Comparison of ENCODE assay signal across 1 cellular context in genomic region chr6:112218563-112218962, GRCh38.
TF ChIP-seq lines count a peak whose summit lies in the region.

No MANE protein-coding gene starts in this region.

TF ChIP-seq in WTC11, 78 proteins besides CTCF, POLR2A, EP300 and RAD21 (continued from another document):
- no peak for TF ChIP-seq RELA (CRISPR knock-in tag; IDR thresholded peaks at IDR 0.05; ENCODE audit: borderline replicate concordance)
TF ChIP-seq in WTC11: peak in this region for 1.
